Comparison of ENCODE assay signal across 8 cellular contexts in the genomic region with DNA sequence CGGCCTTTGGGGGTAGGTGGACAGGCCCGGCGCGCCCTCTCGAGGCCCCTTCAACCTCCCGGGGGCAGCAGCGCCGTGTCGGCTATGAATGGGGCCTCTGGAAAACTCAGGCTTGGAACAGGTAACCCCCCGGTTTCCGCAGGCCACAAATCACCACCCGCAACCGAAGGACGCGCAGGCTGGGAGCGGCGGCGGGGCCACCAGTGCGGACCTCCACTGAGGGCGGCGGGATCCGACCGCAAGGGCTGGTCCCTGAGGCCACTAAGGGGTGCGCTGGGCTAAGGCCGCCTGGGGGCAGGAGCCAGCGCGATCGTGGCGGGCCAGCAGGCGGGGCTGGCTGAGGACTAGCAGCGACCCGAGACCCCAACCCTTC. TPM values are rescaled to one million over a fixed set of nuclear protein-coding genes. Genes with fewer than 3 reads are reported as not detected.
A peak's percentile ranks its signal among the peaks of the same experiment; 100 is the strongest.
DNase-seq lines count a peak whose midpoint lies in the region; ATAC-seq and TF ChIP-seq lines count a peak whose summit lies in the region.

No MANE protein-coding gene starts in this region.

- peaks cover 77% of the 10 kb centered on the region for H3K36me3 ChIP-seq in BE2C
- peaks cover 11% of the 10 kb centered on the region for H3K36me3 ChIP-seq in endocrine pancreas (ENCODE audit: control insufficient read depth, insufficient read depth, low read length)

- TF ChIP-seq CTCF in BE2C (IDR thresholded peaks at IDR 0.05; ENCODE audit: low read depth, low read length), result peak; percentile 23

- H3K9ac ChIP-seq in endocrine pancreas (ENCODE audit: control insufficient read depth, insufficient read depth, low read length), result peak overlapping the region; percentile 81

- H3K4me1 ChIP-seq in BE2C, result peaks cover 7% of the 10 kb centered on the region
- H3K4me1 ChIP-seq in endocrine pancreas (ENCODE audit: control insufficient read depth, insufficient read depth, low read length), result no peaks in the 10 kb centered on the region

- H3K4me3 ChIP-seq in BE2C (ENCODE audit: low read depth, low read length) (peak overlapping the region; percentile 98), endocrine pancreas (ENCODE audit: control insufficient read depth, insufficient read depth, low read length) (peak overlapping the region; percentile 14)

- ATAC-seq in GM18867 (IDR thresholded peaks at IDR 0.05; ENCODE audit: unreplicated experiment), result peak; percentile 5
- ATAC-seq in HG03066 (IDR thresholded peaks at IDR 0.05; ENCODE audit: low read depth, unreplicated experiment), result peak; percentile 14

- H3K9me3 ChIP-seq in BE2C (no peaks in the 10 kb centered on the region), endocrine pancreas (ENCODE audit: control insufficient read depth, low read length) (no peaks in the 10 kb centered on the region)

- H3K27me3 ChIP-seq in BE2C (no peaks in the 10 kb centered on the region), endocrine pancreas (ENCODE audit: control insufficient read depth, insufficient read depth, low read length) (no peaks in the 10 kb centered on the region)

- DNase-seq in BE2C (peak; percentile 68), SK-N-DZ (ENCODE audit: low spot score) (peak; percentile 78), mucosa of gallbladder (ENCODE audit: low spot score) (peak; percentile 58), T-helper 9 cell (no peak), amniotic stem cell (lab: John Stamatoyannopoulos, UW) (no peak)

RNA-seq across cellular contexts. Expression of gene ATF4, which starts 0.7 kb away (rescaled TPM):
- polyA plus RNA-seq in BE2C (2012; ENCODE audit: insufficient read depth, insufficient read length, low read depth), result 1,602 TPM
- 496 and 507 TPM in 2 replicates for polyA plus RNA-seq in SK-N-DZ (2014; cell fraction: cytosol; rRNA removed)
- polyA plus RNA-seq in SK-N-DZ (2014; cell fraction: nucleus; rRNA removed), result 518 and 549 TPM in 2 replicates
- 248 TPM for total RNA-seq in mucosa of gallbladder

RNA-seq across cellular contexts. Expression of gene RPS19BP1, which starts 12.9 kb away (rescaled TPM):
- polyA plus RNA-seq in BE2C (2012; ENCODE audit: insufficient read depth, insufficient read length, low read depth), result 624 TPM
- 151 and 169 TPM in 2 replicates for polyA plus RNA-seq in SK-N-DZ (2014; cell fraction: cytosol; rRNA removed)
- 143 and 168 TPM in 2 replicates for polyA plus RNA-seq in SK-N-DZ (2014; cell fraction: nucleus; rRNA removed)
- total RNA-seq in mucosa of gallbladder, result 76.9 TPM

RNA-seq across cellular contexts. Expression of gene MIEF1, which starts 17.6 kb away (rescaled TPM):
- polyA plus RNA-seq in BE2C (2012; ENCODE audit: insufficient read depth, insufficient read length, low read depth), result 117 TPM
- polyA plus RNA-seq in SK-N-DZ (2014; cell fraction: cytosol; rRNA removed), result 30.9 and 38.7 TPM in 2 replicates
- polyA plus RNA-seq in SK-N-DZ (2014; cell fraction: nucleus; rRNA removed), result 13.4 and 15.8 TPM in 2 replicates
- total RNA-seq in mucosa of gallbladder, result 24.1 TPM

RNA-seq across cellular contexts. Expression of gene CACNA1I, which starts 50.9 kb away (rescaled TPM):
- polyA plus RNA-seq in BE2C (2012; ENCODE audit: insufficient read depth, insufficient read length, low read depth), result not detected
- polyA plus RNA-seq in SK-N-DZ (2014; cell fraction: cytosol; rRNA removed), result not detected in 2 replicates
- not detected in 2 replicates for polyA plus RNA-seq in SK-N-DZ (2014; cell fraction: nucleus; rRNA removed)
- total RNA-seq in mucosa of gallbladder, result 0.43 TPM

Comparison
In these comparisons a context has a peak if more than half of its experiments do, and no peak if none do; other contexts are left out.
1. DNase-seq: peak in BE2C (single experiment), SK-N-DZ (single experiment) and mucosa of gallbladder (single experiment); none in T-helper 9 cell (single experiment) and amniotic stem cell (single experiment).